ENCODE assay signal across 14 cellular contexts in the genomic region with DNA sequence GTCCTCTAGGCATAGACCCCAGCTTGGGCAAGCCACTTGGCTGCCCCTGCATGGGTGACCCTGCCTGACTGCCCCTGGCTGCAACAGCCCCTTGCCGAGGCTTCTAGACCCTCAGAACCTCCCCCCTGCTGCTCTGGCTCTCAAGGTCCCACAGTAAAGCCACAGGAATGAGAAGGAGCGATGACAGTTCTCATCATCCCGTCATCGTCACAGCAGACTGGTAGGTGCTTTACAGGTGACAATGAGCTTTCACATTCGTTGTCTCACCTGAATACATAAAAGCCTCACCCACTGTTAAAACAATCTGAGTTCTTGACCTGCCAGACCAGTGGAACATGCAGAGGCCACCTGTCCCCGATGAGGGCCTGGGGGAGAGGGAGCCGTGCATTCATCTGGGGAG. TPM values are rescaled to one million over a fixed set of nuclear protein-coding genes. Genes with fewer than 3 reads are reported as not detected.
DNase-seq lines count a peak whose midpoint lies in the region; ATAC-seq, FAIRE-seq and TF ChIP-seq lines count a peak whose summit lies in the region.
"Had no signal": no experiment of that assay in that cellular context is flagged by ENCODE, and none has a peak within 500 bp of the region (broad histone marks: within the 10 kb centered on the region; RNA-seq: fewer than 3 reads in every experiment).

No MANE protein-coding gene starts in this region.

- no TSS peak for BruUV-seq in HepG2 (replicated peaks; lab: Mats Ljungman, UMichigan)

- peaks cover 0 to 7% (median 0%) of the 10 kb centered on the region in 3 donors for H3K4me1 Mint-ChIP-seq in T-cell

- peaks cover 53% of the 10 kb centered on the region for H3K4me1 ChIP-seq in left ventricle myocardium inferior
- peaks cover 37% of the 10 kb centered on the region for H3K4me1 ChIP-seq in adipocyte (ENCODE audit: control insufficient read depth, insufficient read depth, low read length)
- peaks cover 82% of the 10 kb centered on the region for H3K4me1 ChIP-seq in HepG2 (ENCODE audit: insufficient read depth, low read length)
- H3K4me1 ChIP-seq in upper lobe of right lung: peaks cover 41% of the 10 kb centered on the region

- H3K36me3 ChIP-seq in left ventricle myocardium inferior: no peaks in the 10 kb centered on the region
- peaks cover 38% of the 10 kb centered on the region for H3K36me3 ChIP-seq in adipocyte (ENCODE audit: control insufficient read depth, insufficient read depth, low read length, severe bottlenecking)
- peaks cover 11 to 39% of the 10 kb centered on the region in 2 experiments; a peak in 4 of 5 replicates for H3K36me3 ChIP-seq in HepG2 (replicated peaks in 1 of 2; ENCODE audit: control insufficient read depth in 1 of 2, insufficient read depth in 2 of 2, low read length in 2 of 2)
- no peaks in the 10 kb centered on the region for H3K36me3 ChIP-seq in upper lobe of right lung

- CTCF ChIA-PET in HepG2 (lab: Yijun Ruan, JAX; ENCODE audit: low intra/inter-chr PET ratio, low total read pairs) (no interaction called here), T-cell (lab: Charles Lee) (no interaction called here)

- H3K4me2 ChIP-seq in HepG2 (ENCODE audit: low read depth, low read length): peak overlapping the region; percentile 80; the same call in 1 of the 2 replicates

- POLR2A ChIA-PET in HepG2 (lab: Yijun Ruan, JAX) (interaction anchor here (1.2 kb wide), 2 partner anchors 16 to 69 kb away, joined by 3 read pairs; no protein-coding TSS in a partner anchor), T-cell (lab: Charles Lee) (no interaction called here)

- no peak for TF ChIP-seq CTCF in left ventricle myocardium inferior (IDR thresholded peaks at IDR 0.05; ENCODE audit: borderline replicate concordance)
- no peak for TF ChIP-seq CTCF in HepG2 (CRISPR knock-in tag; IDR thresholded peaks at IDR 0.05)
- TF ChIP-seq CTCF in upper lobe of right lung (IDR thresholded peaks at IDR 0.05): no peak

- H3K27me3 ChIP-seq in left ventricle myocardium inferior (ENCODE audit: low read depth) (no peaks in the 10 kb centered on the region), adipocyte (replicated peaks; ENCODE audit: control insufficient read depth, insufficient read depth, low read length) (no peaks in the 10 kb centered on the region), HepG2 (ENCODE audit: control insufficient read depth in 1 of 2, insufficient read depth in 2 of 2, low read length in 2 of 2) (no peaks in the 10 kb centered on the region), upper lobe of right lung (no peaks in the 10 kb centered on the region)

- WGBS in HepG2 (ENCODE audit: low lambda C conversion rate): 76% methylated on average over 7 of the region's 7 CpGs

- ATAC-seq in Right ventricle myocardium inferior (no peak), HepG2 (no peak), upper lobe of right lung (no peak), T-cell (replicated peaks in 1 of 4) (no peak)
- ATAC-seq: effector memory CD8-positive, alpha-beta T cell had no signal

- peak overlapping the region; percentile 30 for H3K9ac ChIP-seq in adipocyte (ENCODE audit: low read length)
- no peak overlapping the region for H3K9ac ChIP-seq in HepG2 (ENCODE audit: insufficient read depth, low read depth, low read length)

- peaks cover 92% of the 10 kb centered on the region for H4K20me1 ChIP-seq in HepG2 (ENCODE audit: insufficient read depth, low read length)

- H3K79me2 ChIP-seq in HepG2 (ENCODE audit: insufficient read depth, low read length): peaks cover 97% of the 10 kb centered on the region

- no peak for TF ChIP-seq POLR2A in HepG2 (IDR thresholded peaks at IDR 0.05; ENCODE audit: insufficient read depth in 1 of 2, low read depth in 2 of 2, low read length in 2 of 2)

- in situ Hi-C loops in HepG2 (cut with HindIII; ENCODE audit: extremely low pct_ligation_motif_present, low pct_unique_long_range_greater_than_20kb): no loop called here

- H3K4me3 ChIP-seq in left ventricle myocardium inferior (no peak overlapping the region), adipocyte (ENCODE audit: low read length) (no peak overlapping the region), HepG2 (replicated peaks in 1 of 3; ENCODE audit: insufficient read depth in 1 of 3, low read depth in 2 of 3, low read length in 3 of 3) (no peak overlapping the region), upper lobe of right lung (no peak overlapping the region)

- no peak overlapping the region for H3K27ac Mint-ChIP-seq in T-cell
- H3K27ac Mint-ChIP-seq: effector memory CD8-positive, alpha-beta T cell; T-helper 2 cell treated with Interferon-gamma antibody and Interleukin-4, amounts not matched to agents 5 μg/mL and 100 μg/mL, for 36 hours had no signal

- DNase-seq in left ventricle myocardium inferior (no peak), Right ventricle myocardium inferior (ENCODE audit: missing footprints) (no peak), adipocyte (ENCODE audit: low read depth) (no peak), HepG2 (ENCODE audit: low spot score) (no peak), upper lobe of right lung (no peak), AG08396 (ENCODE audit: low spot score) (no peak), T-cell (no peak), GOT3 (lab: John Stamatoyannopoulos, UW) (no peak)
- DNase-seq: effector memory CD8-positive, alpha-beta T cell; NCI-H2081 treated with DMSO at 0.1 percent for 48 hours had no signal

- H3K27me3 Mint-ChIP-seq in T-cell: peaks cover 0 to 4% of the 10 kb centered on the region in 2 donors

- no peaks in the 10 kb centered on the region for H3K9me3 Mint-ChIP-seq in T-cell
- H3K9me3 Mint-ChIP-seq: effector memory CD8-positive, alpha-beta T cell; neural crest cell; T-helper 2 cell treated with Interferon-gamma antibody and Interleukin-4, amounts not matched to agents 5 μg/mL and 100 μg/mL, for 36 hours had no signal

- intact Hi-C loops in left ventricle myocardium inferior (cut with micrococcal nuclease) (no loop called here), Right ventricle myocardium inferior (cut with DNase I) (no loop called here), HepG2 (cut with micrococcal nuclease; ENCODE audit: unreplicated experiment) (no loop called here), upper lobe of right lung (cut with DNase I) (no loop called here)

- peak overlapping the region; percentile 84 for H3K27ac ChIP-seq in left ventricle myocardium inferior (replicated peaks)
- H3K27ac ChIP-seq in HepG2 (ENCODE audit: extremely low read length, insufficient read depth, low read length): peak overlapping the region; percentile 74
- peak overlapping the region; percentile 81 for H3K27ac ChIP-seq in upper lobe of right lung

- no peak for TF ChIP-seq RAD21 in HepG2 (CRISPR knock-in tag; IDR thresholded peaks at IDR 0.05)

- H3K9me3 ChIP-seq in left ventricle myocardium inferior (replicated peaks): no peaks in the 10 kb centered on the region
- no peaks in the 10 kb centered on the region for H3K9me3 ChIP-seq in adipocyte (ENCODE audit: control insufficient read depth, low read length)
- H3K9me3 ChIP-seq in HepG2 (ENCODE audit: low read length): no peaks in the 10 kb centered on the region
- H3K9me3 ChIP-seq in upper lobe of right lung: no peaks in the 10 kb centered on the region

- no peak overlapping the region for H3K4me3 Mint-ChIP-seq in T-cell
- H3K4me3 Mint-ChIP-seq: effector memory CD8-positive, alpha-beta T cell; neural crest cell; T-helper 2 cell treated with Interferon-gamma antibody and Interleukin-4, amounts not matched to agents 5 μg/mL and 100 μg/mL, for 36 hours had no signal

- TF ChIP-seq EP300 in HepG2 (IDR thresholded peaks at IDR 0.05; ENCODE audit: low read depth in 2 of 2, low read length in 2 of 2): no peak
- no peak for TF ChIP-seq EP300 in HepG2 (CRISPR knock-in tag; IDR thresholded peaks at IDR 0.05; ENCODE audit: borderline replicate concordance)

- no peak overlapping the region for H2AFZ ChIP-seq in HepG2 (ENCODE audit: low read length)

- H3K36me3 Mint-ChIP-seq in T-cell: no peaks in the 10 kb centered on the region

- no peak for FAIRE-seq in HepG2 (lab: Jason Lieb, UNC)
- FAIRE-seq: G401.6, HTR-8/SVneo had no signal

TF ChIP-seq in HepG2, 621 proteins besides CTCF, POLR2A, EP300 and RAD21 (continues in another document):
- no peak for TF ChIP-seq SP2 (CRISPR knock-in tag; IDR thresholded peaks at IDR 0.05)
- TF ChIP-seq ZNF30 (CRISPR knock-in tag; IDR thresholded peaks at IDR 0.05): no peak
- no peak for TF ChIP-seq PAX8 (CRISPR knock-in tag; IDR thresholded peaks at IDR 0.05; ENCODE audit: borderline replicate concordance)
- TF ChIP-seq KDM5B (CRISPR knock-in tag; IDR thresholded peaks at IDR 0.05; ENCODE audit: borderline replicate concordance): no peak
- TF ChIP-seq ZNF335 (CRISPR knock-in tag; IDR thresholded peaks at IDR 0.05): no peak
- TF ChIP-seq HNRNPUL1 (IDR thresholded peaks at IDR 0.05; ENCODE audit: low read depth, low read length): no peak
- TF ChIP-seq SRSF4 (IDR thresholded peaks at IDR 0.05; ENCODE audit: low read depth, low read length, poor library complexity, severe bottlenecking): no peak
- no peak for TF ChIP-seq ZNF331 (CRISPR knock-in tag; IDR thresholded peaks at IDR 0.05)

RNA-seq across cellular contexts. Expression of a gene that starts 36.0 kb away (rescaled TPM):
- 48.4 TPM for total RNA-seq in left ventricle myocardium inferior
- total RNA-seq in Right ventricle myocardium inferior: 49.0 TPM
- 8.4 and 10.1 TPM in 2 replicates for total RNA-seq in HepG2 (2016; rRNA removed; fragmentation: Illumina TruSeq; extraction: Trizol)
- 4.0 and 7.1 TPM in 2 replicates for total RNA-seq in HepG2 (2016; cell fraction: cytosol; rRNA removed; fragmentation: Illumina TruSeq; extraction: Trizol; ENCODE audit: low read depth)
- 10.7 and 12.8 TPM in 2 replicates for total RNA-seq in HepG2 (2016; cell fraction: insoluble cytoplasmic fraction; rRNA removed; fragmentation: Illumina TruSeq; extraction: Trizol)
- total RNA-seq in HepG2 (2016; cell fraction: membrane; rRNA removed; fragmentation: Illumina TruSeq; extraction: Trizol): 13.0 and 14.9 TPM in 2 replicates
- 7.1 and 10.0 TPM in 2 replicates for total RNA-seq in HepG2 (2016; cell fraction: nucleus; rRNA removed; fragmentation: Illumina TruSeq; extraction: Trizol)
- polyA plus RNA-seq in HepG2 (2011; rRNA removed): 19.2 and 23.3 TPM in 2 replicates
- 14.2 and 15.0 TPM in 2 replicates for polyA plus RNA-seq in HepG2 (2011; cell fraction: cytosol; rRNA removed)
- polyA plus RNA-seq in HepG2 (2011; cell fraction: nucleus; rRNA removed): 29.1 and 30.4 TPM in 2 replicates
- polyA plus RNA-seq in HepG2 (2012): 25.2 and 25.3 TPM in 2 replicates
- 1.7 and 2.0 TPM in 2 replicates for polyA plus RNA-seq in HepG2 (2016; cell fraction: cytosol; fragmentation: Illumina TruSeq; extraction: Trizol; ENCODE audit: low read depth)
- 4.3 and 5.8 TPM in 2 replicates for polyA plus RNA-seq in HepG2 (2016; cell fraction: insoluble cytoplasmic fraction; fragmentation: Illumina TruSeq; extraction: Trizol; ENCODE audit: low read depth)
- polyA plus RNA-seq in HepG2 (2016; cell fraction: membrane; fragmentation: Illumina TruSeq; extraction: Trizol; ENCODE audit: low read depth): 3.8 and 6.3 TPM in 2 replicates
- polyA plus RNA-seq in HepG2 (2016; cell fraction: nucleus; fragmentation: Illumina TruSeq; extraction: Trizol; ENCODE audit: insufficient read depth, low read depth): 8.1 and 9.9 TPM in 2 replicates
- polyA minus RNA-seq in HepG2 (2011; rRNA and poly(A)+ RNA removed; ENCODE audit: low replicate concordance): 23.1 and 157 TPM in 2 replicates
- polyA minus RNA-seq in HepG2 (2011; cell fraction: cytosol; rRNA and poly(A)+ RNA removed): 37.5 and 50.2 TPM in 2 replicates
- polyA minus RNA-seq in HepG2 (2011; cell fraction: nucleus; rRNA and poly(A)+ RNA removed): 18.6 and 22.3 TPM in 2 replicates
- 19.0 TPM for total RNA-seq in upper lobe of right lung
- 10 to 100 TPM in 1 of 5 donors, 1 to 10 TPM in 4; 7.1 to 10.7 (median 8.9) TPM for total RNA-seq in T-cell
